In genomic region chrX:31356501-31357263, GRCh38 we compare ENCODE assay signal across 19 cellular contexts.
"Had no signal": no experiment of that assay in that cellular context is flagged by ENCODE, and none has a peak within 500 bp of the region (broad histone marks: within the 10 kb centered on the region; RNA-seq: fewer than 3 reads in every experiment).

No MANE protein-coding gene starts in this region.

- ATAC-seq: activated T-cell treated with anti-CD3 and anti-CD28 coated beads, Interleukin-2, amount 50 U/mL, for 72 hours; lower lobe of right lung; mucosa of descending colon; naive thymus-derived CD8-positive, alpha-beta T cell; psoas muscle had no signal

- H3K4me3 Mint-ChIP-seq: activated CD4-positive, alpha-beta memory T cell treated with anti-CD3 and anti-CD28 coated beads for 36 hours; activated naive CD8-positive, alpha-beta T cell treated with anti-CD3 and anti-CD28 coated beads for 36 hours; activated T-cell treated with anti-CD3 and anti-CD28 coated beads, Interleukin-2, amount 50 U/mL, for 72 hours; naive thymus-derived CD8-positive, alpha-beta T cell had no signal

- DNase-seq: activated CD4-positive, alpha-beta memory T cell treated with anti-CD3 and anti-CD28 coated beads for 36 hours; activated CD4-positive, alpha-beta T cell treated with anti-CD3 and anti-CD28 coated beads for 1 hour; activated gamma-delta T cell treated with Interleukin-2 at 50 U/mL for 16 hours; activated naive CD8-positive, alpha-beta T cell treated with anti-CD3 and anti-CD28 coated beads for 36 hours; activated T-cell treated with anti-CD3 and anti-CD28 coated beads, Interleukin-2, amount 50 U/mL, for 72 hours; anterior cingulate cortex; dorsolateral prefrontal cortex; hypothalamus; lower lobe of right lung; mucosa of descending colon; naive thymus-derived CD8-positive, alpha-beta T cell; psoas muscle; sigmoid colon; stimulated activated CD4-positive, alpha-beta T cell treated with anti-CD3 and anti-CD28 coated beads, Interleukin-2, amount 100 ng/mL, for 24 hours; stimulated activated naive CD4-positive, alpha-beta T cell; substantia nigra; T-helper 9 cell; transverse colon had no signal

- H3K4me1 ChIP-seq: lower lobe of right lung, psoas muscle, sigmoid colon, transverse colon had no signal

- H3K27ac Mint-ChIP-seq: activated CD4-positive, alpha-beta memory T cell treated with anti-CD3 and anti-CD28 coated beads for 36 hours; activated naive CD8-positive, alpha-beta T cell treated with anti-CD3 and anti-CD28 coated beads for 36 hours; activated T-cell treated with anti-CD3 and anti-CD28 coated beads, Interleukin-2, amount 50 U/mL, for 72 hours; naive thymus-derived CD8-positive, alpha-beta T cell had no signal

- H3K9me3 Mint-ChIP-seq: activated CD4-positive, alpha-beta memory T cell treated with anti-CD3 and anti-CD28 coated beads for 36 hours; activated naive CD8-positive, alpha-beta T cell treated with anti-CD3 and anti-CD28 coated beads for 36 hours; activated T-cell treated with anti-CD3 and anti-CD28 coated beads, Interleukin-2, amount 50 U/mL, for 72 hours had no signal

- H3K36me3 ChIP-seq: lower lobe of right lung, sigmoid colon, transverse colon had no signal

- FAIRE-seq: bronchial epithelial cell had no signal

- H3K4me3 ChIP-seq: dorsolateral prefrontal cortex, lower lobe of right lung, mucosa of descending colon, psoas muscle, sigmoid colon, transverse colon had no signal

- H3K9me3 ChIP-seq: lower lobe of right lung, mucosa of descending colon, psoas muscle, sigmoid colon, transverse colon had no signal

- H3K27me3 Mint-ChIP-seq: activated CD4-positive, alpha-beta memory T cell treated with anti-CD3 and anti-CD28 coated beads for 36 hours; activated naive CD8-positive, alpha-beta T cell treated with anti-CD3 and anti-CD28 coated beads for 36 hours had no signal

- H3K36me3 Mint-ChIP-seq: activated CD4-positive, alpha-beta memory T cell treated with anti-CD3 and anti-CD28 coated beads for 36 hours; activated naive CD8-positive, alpha-beta T cell treated with anti-CD3 and anti-CD28 coated beads for 36 hours; naive thymus-derived CD8-positive, alpha-beta T cell had no signal

- H3K27ac ChIP-seq: dorsolateral prefrontal cortex, lower lobe of right lung, psoas muscle, sigmoid colon, transverse colon had no signal

- H3K4me1 Mint-ChIP-seq: activated naive CD8-positive, alpha-beta T cell treated with anti-CD3 and anti-CD28 coated beads for 36 hours; naive thymus-derived CD8-positive, alpha-beta T cell had no signal
